8 cellular contexts compared by ENCODE assay signal in genomic region chr2:201233192-201234166, GRCh38. TPM values are rescaled to one million over a fixed set of nuclear protein-coding genes. Genes with fewer than 3 reads are reported as not detected.
A peak's percentile ranks its signal among the peaks of the same experiment; 100 is the strongest.
DNase-seq lines count a peak whose midpoint lies in the region; ATAC-seq, FAIRE-seq and TF ChIP-seq lines count a peak whose summit lies in the region.

No MANE protein-coding gene starts in this region.

- CTCF ChIA-PET in CD8-positive, alpha-beta T cell (lab: Charles Lee) = interaction anchor here (0.6 to 4.5 kb wide), 39 partner anchors 9 to 945 kb away, joined by 3 to 147 read pairs (median 8); partner anchors contain the start of genes ALS2, CASP10, CASP8 and CFLAR
- CTCF ChIA-PET in activated CD8-positive, alpha-beta T cell treated with anti-CD3 and anti-CD28 coated beads for 36 hours (lab: Charles Lee) = interaction anchor here (0.7 to 4.1 kb wide), 42 partner anchors 9 to 520 kb away, joined by 3 to 220 read pairs (median 8); partner anchors contain the start of genes CASP10, CASP8, CFLAR and NIF3L1

- TF ChIP-seq CTCF in CD8-positive, alpha-beta T cell (IDR thresholded peaks at IDR 0.05) = no peak
- no peak for TF ChIP-seq CTCF in activated CD8-positive, alpha-beta T cell treated with anti-CD3 and anti-CD28 coated beads for 36 hours (IDR thresholded peaks at IDR 0.05)
- no peak for TF ChIP-seq CTCF in pancreas (IDR thresholded peaks at IDR 0.05)

- peak; percentile 90 for ATAC-seq in CD8-positive, alpha-beta T cell
- ATAC-seq in GM19395 (IDR thresholded peaks at IDR 0.05; ENCODE audit: unreplicated experiment) (peak; percentile 92), HG03460 (IDR thresholded peaks at IDR 0.05; ENCODE audit: unreplicated experiment) (peak; percentile 92), pancreas (peak; percentile 88 to 95 (median 91))
- peak; percentile 90 for ATAC-seq in activated CD8-positive, alpha-beta T cell treated with anti-CD3 and anti-CD28 coated beads for 36 hours

- peak overlapping the region; percentile 62 for H3K27ac ChIP-seq in CD8-positive, alpha-beta T cell (ENCODE audit: low read depth, low read length)
- H3K27ac ChIP-seq in pancreas = peak overlapping the region in 2 of 4 donors; percentile 60 to 64

- no peak for FAIRE-seq in pancreas (lab: Jason Lieb, UNC)
- peak; percentile 70 for FAIRE-seq in urothelium cell line (lab: Jason Lieb, UNC)

- H3K9me3 ChIP-seq in CD8-positive, alpha-beta T cell (ENCODE audit: low read length) = no peaks in the 10 kb centered on the region
- no peaks in the 10 kb centered on the region for H3K9me3 ChIP-seq in pancreas

- POLR2A ChIA-PET in CD8-positive, alpha-beta T cell (lab: Charles Lee) = interaction anchor here (0.6 to 3.2 kb wide), 25 partner anchors 11 to 1270 kb away, joined by 3 to 37 read pairs (median 6); partner anchors contain the start of genes ALS2, CASP10, CASP8 and CFLAR
- POLR2A ChIA-PET in activated CD8-positive, alpha-beta T cell treated with anti-CD3 and anti-CD28 coated beads for 36 hours (lab: Charles Lee) = interaction anchor here (0.6 to 3.3 kb wide), 23 partner anchors 8 to 372 kb away, joined by 3 to 46 read pairs (median 4); partner anchors contain the start of genes CASP10, CASP8, CLK1 and ORC2

- H3K27me3 Mint-ChIP-seq in CD8-positive, alpha-beta T cell (ENCODE audit: low read depth) = no peaks in the 10 kb centered on the region
- no peaks in the 10 kb centered on the region for H3K27me3 Mint-ChIP-seq in activated CD8-positive, alpha-beta T cell treated with anti-CD3 and anti-CD28 coated beads for 36 hours

- peaks cover 25% of the 10 kb centered on the region for H3K36me3 Mint-ChIP-seq in CD8-positive, alpha-beta T cell
- H3K36me3 Mint-ChIP-seq in activated CD8-positive, alpha-beta T cell treated with anti-CD3 and anti-CD28 coated beads for 36 hours (ENCODE audit: low read depth) = peaks cover 34% of the 10 kb centered on the region

- H3K4me3 ChIP-seq in CD8-positive, alpha-beta T cell (ENCODE audit: low read depth, low read length) = peak overlapping the region; percentile 79
- H3K4me3 ChIP-seq in pancreas = peak overlapping the region in 3 of 4 donors; percentile 15 to 45 (median 32)

- intact Hi-C loops in CD8-positive, alpha-beta T cell (cut with DNase I, micrococcal nuclease) = loop anchor here (1.0 to 10.0 kb wide), 14 partner anchors 21 to 801 kb away; partner anchors contain the start of genes HYCC2 (in 2 of the 2), ORC2 (in 2 of the 2), TMEM237 (in 2 of the 2) and ALS2 (in 1 of the 2)
- intact Hi-C loops in activated CD8-positive, alpha-beta T cell treated with anti-CD3 and anti-CD28 coated beads for 36 hours (cut with micrococcal nuclease) = loop anchor here (1.0 to 5.0 kb wide), 3 partner anchors 25 to 331 kb away; partner anchors contain the start of gene HYCC2
- intact Hi-C loops in pancreas (cut with DNase I) = no loop called here

- peaks cover 67% of the 10 kb centered on the region for H3K4me1 Mint-ChIP-seq in CD8-positive, alpha-beta T cell (ENCODE audit: low read depth)
- H3K4me1 Mint-ChIP-seq in activated CD8-positive, alpha-beta T cell treated with anti-CD3 and anti-CD28 coated beads for 36 hours (ENCODE audit: low read depth) = peaks cover 53% of the 10 kb centered on the region

- H3K4me1 ChIP-seq in CD8-positive, alpha-beta T cell (ENCODE audit: insufficient read depth, low read length) = peaks cover 55% of the 10 kb centered on the region
- H3K4me1 ChIP-seq in pancreas = peaks cover 13 to 26% (median 22%) of the 10 kb centered on the region in 3 donors

- peak; percentile 61 to 87 (median 81) for DNase-seq in CD8-positive, alpha-beta T cell
- DNase-seq in NCI-H748 treated with DMSO at 0.1 percent for 48 hours (lab: John Stamatoyannopoulos, UW) (peak; percentile 90), erythroblast (lab: John Stamatoyannopoulos, UW) (peak; percentile 89), pancreas (peak; percentile 69 to 85 (median 75)), urothelium cell line (ENCODE audit: low spot score) (peak; percentile 90)
- peak; percentile 92 for DNase-seq in activated CD8-positive, alpha-beta T cell treated with anti-CD3 and anti-CD28 coated beads for 36 hours

- no peaks in the 10 kb centered on the region for H3K36me3 ChIP-seq in CD8-positive, alpha-beta T cell (ENCODE audit: insufficient read depth, low read length)
- H3K36me3 ChIP-seq in pancreas = no peaks in the 10 kb centered on the region

- H3K27ac Mint-ChIP-seq in CD8-positive, alpha-beta T cell = peak overlapping the region; percentile 93
- peak overlapping the region; percentile 97 for H3K27ac Mint-ChIP-seq in activated CD8-positive, alpha-beta T cell treated with anti-CD3 and anti-CD28 coated beads for 36 hours

- no peaks in the 10 kb centered on the region for H3K9me3 Mint-ChIP-seq in CD8-positive, alpha-beta T cell
- H3K9me3 Mint-ChIP-seq in activated CD8-positive, alpha-beta T cell treated with anti-CD3 and anti-CD28 coated beads for 36 hours = no peaks in the 10 kb centered on the region

- peak overlapping the region; percentile 93 for H3K4me3 Mint-ChIP-seq in CD8-positive, alpha-beta T cell
- H3K4me3 Mint-ChIP-seq in activated CD8-positive, alpha-beta T cell treated with anti-CD3 and anti-CD28 coated beads for 36 hours = peak overlapping the region; percentile 91

- H3K27me3 ChIP-seq in CD8-positive, alpha-beta T cell (ENCODE audit: insufficient read depth, low read length) = no peaks in the 10 kb centered on the region
- no peaks in the 10 kb centered on the region for H3K27me3 ChIP-seq in pancreas

- TF ChIP-seq POLR2A in erythroblast (IDR thresholded peaks at IDR 0.05; ENCODE audit: low read length) = peak; percentile 93

- WGBS in pancreas, 2 donors = 50 to 55% methylated on average over 17 of the region's 17 CpGs

RNA-seq across cellular contexts. Expression of gene CASP8, which starts 26.9 kb away (rescaled TPM):
- 100 to 1,000 TPM; 153 to 155 TPM for total RNA-seq in CD8-positive, alpha-beta T cell
- total RNA-seq in activated CD8-positive, alpha-beta T cell treated with anti-CD3 and anti-CD28 coated beads for 36 hours = 10 to 100 TPM; 35.2 to 38.4 TPM
- total RNA-seq in pancreas = 10 to 100 TPM in 1 of 6 donors, 1 to 10 TPM in 5; 4.8 to 13.5 (median 9.1) TPM
- polyA plus RNA-seq in pancreas = 1 to 10 TPM; 4.5 to 5.7 TPM

RNA-seq across cellular contexts. Expression of gene CASP10, which starts 50.5 kb away (rescaled TPM):
- total RNA-seq in CD8-positive, alpha-beta T cell = 10 to 100 TPM in 1 of 2 experiments, 1 to 10 TPM in 1; 9.8 to 10.4 TPM
- 10 to 100 TPM; 18.3 to 22.6 TPM for total RNA-seq in activated CD8-positive, alpha-beta T cell treated with anti-CD3 and anti-CD28 coated beads for 36 hours
- total RNA-seq in pancreas = 10 to 100 TPM in 1 of 6 donors, 1 to 10 TPM in 5; 3.0 to 11.7 (median 5.6) TPM
- 1 to 10 TPM; 3.4 to 4.6 TPM for polyA plus RNA-seq in pancreas

Comparison
In these comparisons a context has a peak if more than half of its experiments do, and no peak if none do; other contexts are left out.
1. intact Hi-C loops: an anchor here in CD8-positive, alpha-beta T cell (1.0 to 10.0 kb wide) and activated CD8-positive, alpha-beta T cell treated with anti-CD3 and anti-CD28 coated beads for 36 hours (1.0 to 5.0 kb wide); none called in pancreas.